In genomic region chrX:136954930-136955329, GRCh38 we compare ENCODE assay signal across 1 cellular context.
TF ChIP-seq lines count a peak whose summit lies in the region.

No MANE protein-coding gene starts in this region.

TF ChIP-seq in GM23338, 12 proteins besides CTCF, POLR2A, EP300 and RAD21 (continued from another document):
- TF ChIP-seq EZH2 (IDR thresholded peaks at IDR 0.05; ENCODE audit: low read depth, unreplicated experiment) (no peak), JUNB (IDR thresholded peaks at IDR 0.05; ENCODE audit: unreplicated experiment) (no peak)
